Comparison of ENCODE assay signal across 32 cellular contexts in genomic region chr6:55567558-55567957, GRCh38. TPM values are rescaled to one million over a fixed set of nuclear protein-coding genes. Genes with fewer than 3 reads are reported as not detected.
"Had no signal": no experiment of that assay in that cellular context is flagged by ENCODE, and none has a peak within 500 bp of the region (broad histone marks: within the 10 kb centered on the region; RNA-seq: fewer than 3 reads in every experiment).

No MANE protein-coding gene starts in this region.

- H3K9ac ChIP-seq: neural progenitor cell had no signal

- H3K4me1 ChIP-seq: adrenal gland, ascending aorta, neural progenitor cell, right lobe of liver, uterus had no signal

- H3K9me3 ChIP-seq: adrenal gland, ascending aorta, thoracic aorta, uterus had no signal

- H3K27me3 Mint-ChIP-seq: activated naive CD8-positive, alpha-beta T cell; brain; dendritic cell treated with granulocyte-macrophage colony-stimulating factor and Interleukin-4, amounts not matched to agents 40 ng/mL and 50 ng/mL, for 4 days; naive thymus-derived CD8-positive, alpha-beta T cell had no signal

- H3K36me3 ChIP-seq: adrenal gland, ascending aorta, neural progenitor cell, right lobe of liver, thoracic aorta, uterus had no signal

- H3K36me3 Mint-ChIP-seq: activated naive CD8-positive, alpha-beta T cell; immature natural killer cell; naive thymus-derived CD8-positive, alpha-beta T cell; neural progenitor cell had no signal

- DNase-seq: activated CD4-positive, alpha-beta T cell treated with anti-CD3 and anti-CD28 coated beads for 4 hours; activated CD4-positive, alpha-beta T cell treated with anti-CD3 and anti-CD28 coated beads, Interleukin-2, amount 50 U/mL, for 4 hours; activated effector memory CD4-positive, alpha-beta T cell treated with Interleukin-2 at 50 U/mL for 16 hours; activated naive CD4-positive, alpha-beta T cell treated with Interleukin-2 at 50 U/mL for 16 hours; activated T-cell treated with anti-CD3 and anti-CD28 coated beads for 4 hours; adrenal gland; central memory CD4-positive, alpha-beta T cell; glutamatergic neuron; hypothalamus; immature natural killer cell; midbrain; naive thymus-derived CD8-positive, alpha-beta T cell; posterior cingulate gyrus; right lobe of liver; stimulated activated CD4-positive, alpha-beta T cell treated with anti-CD3 and anti-CD28 coated beads, Interleukin-12 subunit alpha, Interleukin-12 subunit beta, amount 100 ng/mL, for 4 hours; stimulated activated CD4-positive, alpha-beta T cell treated with anti-CD3 and anti-CD28 coated beads, Interleukin-4, amount 100 ng/mL, for 1 hour; stimulated activated naive CD8-positive, alpha-beta T cell treated with anti-CD3 and anti-CD28 coated beads, Interleukin-15, Interleukin-2, amounts not matched to agents 100 U/mL and 50 U/mL, for 24 hours; trophoblast cell; uterus had no signal

- H3K9me3 Mint-ChIP-seq: brain; dendritic cell treated with granulocyte-macrophage colony-stimulating factor and Interleukin-4, amounts not matched to agents 40 ng/mL and 50 ng/mL, for 4 days; neural progenitor cell had no signal

- H3K4me3 Mint-ChIP-seq: activated naive CD8-positive, alpha-beta T cell; dendritic cell treated with granulocyte-macrophage colony-stimulating factor and Interleukin-4, amounts not matched to agents 40 ng/mL and 50 ng/mL, for 4 days; immature natural killer cell; naive thymus-derived CD8-positive, alpha-beta T cell; neural progenitor cell had no signal

- ATAC-seq: left lobe of liver; naive thymus-derived CD8-positive, alpha-beta T cell; stimulated activated naive CD8-positive, alpha-beta T cell treated with anti-CD3 and anti-CD28 coated beads, Interleukin-15, Interleukin-2, amounts not matched to agents 100 U/mL and 50 U/mL, for 24 hours had no signal

- H3K27me3 ChIP-seq: adrenal gland, ascending aorta, neural progenitor cell, right lobe of liver, uterus had no signal

- H3K27ac ChIP-seq: ascending aorta, epithelial cell of prostate, neural progenitor cell, right lobe of liver, SK-N-MC, skin epidermis, thoracic aorta, VCaP had no signal

- H2AFZ ChIP-seq: neural progenitor cell had no signal

- H3K4me1 Mint-ChIP-seq: immature natural killer cell; naive thymus-derived CD8-positive, alpha-beta T cell had no signal

- H3K4me2 ChIP-seq: neural progenitor cell had no signal

- H3K4me3 ChIP-seq: adrenal gland, ascending aorta, neural progenitor cell, right lobe of liver, SK-N-MC, skin epidermis, thoracic aorta, uterus had no signal

- H3K27ac Mint-ChIP-seq: activated naive CD8-positive, alpha-beta T cell; dendritic cell treated with granulocyte-macrophage colony-stimulating factor and Interleukin-4, amounts not matched to agents 40 ng/mL and 50 ng/mL, for 4 days; immature natural killer cell; naive thymus-derived CD8-positive, alpha-beta T cell; neural progenitor cell had no signal

RNA-seq across cellular contexts. Expression of gene HMGCLL1, which starts 11.4 kb away (rescaled TPM):
- total RNA-seq: lung microvascular endothelial cell; naive thymus-derived CD8-positive, alpha-beta T cell; T-helper 1 cell treated with Interleukin-12 subunit alpha and Interleukin-12 subunit beta and Interleukin-4 antibody, amounts not matched to agents 30 ng/mL and 1 ng/mL, for 36 hours; thoracic aorta had no signal
- polyA plus RNA-seq: immature natural killer cell; naive thymus-derived CD8-positive, alpha-beta T cell had no signal
